In genomic region chr22:48257690-48258065, GRCh38 we compare ENCODE assay signal across 18 cellular contexts.
A peak's percentile ranks its signal among the peaks of the same experiment; 100 is the strongest.
DNase-seq lines count a peak whose midpoint lies in the region; ATAC-seq and TF ChIP-seq lines count a peak whose summit lies in the region.
"Had no signal": no experiment of that assay in that cellular context is flagged by ENCODE, and none has a peak within 500 bp of the region (broad histone marks: within the 10 kb centered on the region; RNA-seq: fewer than 3 reads in every experiment).

No MANE protein-coding gene starts in this region.

- no peaks in the 10 kb centered on the region for H3K9me3 Mint-ChIP-seq in CD8-positive, alpha-beta T cell

- H3K4me1 Mint-ChIP-seq in CD8-positive, alpha-beta T cell (ENCODE audit: low read depth), result peaks cover 2% of the 10 kb centered on the region

- peak overlapping the region; percentile 53 for H3K4me2 ChIP-seq in OCI-LY3 (ENCODE audit: low read length)

- no peaks in the 10 kb centered on the region for H3K9me3 ChIP-seq in OCI-LY3 (ENCODE audit: insufficient read depth, low read length)
- H3K9me3 ChIP-seq in left lung, result no peaks in the 10 kb centered on the region
- H3K9me3 ChIP-seq in sigmoid colon, result no peaks in the 10 kb centered on the region
- H3K9me3 ChIP-seq in CD8-positive, alpha-beta T cell (ENCODE audit: low read length), result no peaks in the 10 kb centered on the region
- H3K9me3 ChIP-seq: Peyer's patch had no signal

- H3K4me3 ChIP-seq in OCI-LY3 (ENCODE audit: low read length), result peak overlapping the region; percentile 23; the same call in 1 of the 2 replicates
- no peak overlapping the region for H3K4me3 ChIP-seq in left lung
- no peak overlapping the region for H3K4me3 ChIP-seq in sigmoid colon
- H3K4me3 ChIP-seq in CD8-positive, alpha-beta T cell (ENCODE audit: low read depth, low read length), result no peak overlapping the region
- H3K4me3 ChIP-seq: Peyer's patch, SK-N-MC had no signal

- H3K27me3 ChIP-seq in OCI-LY3 (ENCODE audit: low read depth, low read length) (peaks cover 15% of the 10 kb centered on the region; the same call in 1 of the 2 replicates), left lung (peaks cover 0 to 29% of the 10 kb centered on the region in 2 donors), sigmoid colon (peaks cover 0 to 8% (median 0%) of the 10 kb centered on the region in 3 donors)
- no peaks in the 10 kb centered on the region for H3K27me3 ChIP-seq in CD8-positive, alpha-beta T cell (ENCODE audit: insufficient read depth, low read length)
- H3K27me3 ChIP-seq: Peyer's patch had no signal

- TF ChIP-seq CTCF in OCI-LY3 (IDR thresholded peaks at IDR 0.05; ENCODE audit: low read depth, low read length) (no peak), left lung (IDR thresholded peaks at IDR 0.05) (no peak), sigmoid colon (IDR thresholded peaks at IDR 0.05) (no peak)
- TF ChIP-seq CTCF in CD8-positive, alpha-beta T cell (IDR thresholded peaks at IDR 0.05), result no peak

- DNase-seq in AG20443 (ENCODE audit: low spot score) (peak; percentile 61), left lung (peak in 1 of 2 donors; percentile 44), posterior vena cava (ENCODE audit: low spot score) (peak; percentile 29), HEK293T (ENCODE audit: extremely low spot score) (no peak), sigmoid colon (no peak)
- no peak for DNase-seq in CD8-positive, alpha-beta T cell
- DNase-seq in stimulated activated CD4-positive, alpha-beta T cell treated with anti-CD3 and anti-CD28 coated beads, Interleukin-4, amount 100 ng/mL, for 1 hour, result no peak
- DNase-seq: ACHN, DMS 273 treated with DMSO at 0.1 percent for 48 hours, GF-D8, NCI-H1048, NCI-H146, NCI-H2081 treated with DMSO at 0.1 percent for 48 hours, NCI-H510A treated with DMSO at 0.1 percent for 48 hours, Peyer's patch, Right ventricle myocardium superior had no signal

- TF ChIP-seq EP300 in sigmoid colon (IDR thresholded peaks at IDR 0.05), result no peak

- H3K27me3 Mint-ChIP-seq in CD8-positive, alpha-beta T cell (ENCODE audit: low read depth), result peaks cover 9% of the 10 kb centered on the region

- POLR2A ChIA-PET in HEK293T (lab: Yijun Ruan, JAX), result no interaction called here
- POLR2A ChIA-PET in CD8-positive, alpha-beta T cell (lab: Charles Lee), result no interaction called here

- no peak overlapping the region for H3K4me3 Mint-ChIP-seq in CD8-positive, alpha-beta T cell

- H3K27ac Mint-ChIP-seq in CD8-positive, alpha-beta T cell, result no peak overlapping the region

- ATAC-seq in left lung, result peak; percentile 38
- ATAC-seq in CD8-positive, alpha-beta T cell, result no peak

- H3K27ac ChIP-seq in OCI-LY3 (ENCODE audit: low read length) (no peak overlapping the region), left lung (no peak overlapping the region), sigmoid colon (no peak overlapping the region)
- no peak overlapping the region for H3K27ac ChIP-seq in CD8-positive, alpha-beta T cell (ENCODE audit: low read depth, low read length)
- H3K27ac ChIP-seq: Peyer's patch, SK-N-MC had no signal

- H3K36me3 ChIP-seq in OCI-LY3 (replicated peaks; ENCODE audit: low read depth, low read length) (no peaks in the 10 kb centered on the region), left lung (no peaks in the 10 kb centered on the region), sigmoid colon (no peaks in the 10 kb centered on the region)
- no peaks in the 10 kb centered on the region for H3K36me3 ChIP-seq in CD8-positive, alpha-beta T cell (ENCODE audit: insufficient read depth, low read length)
- H3K36me3 ChIP-seq: Peyer's patch had no signal

- H3K79me2 ChIP-seq in OCI-LY3 (ENCODE audit: low read length), result no peaks in the 10 kb centered on the region

- H4K20me1 ChIP-seq in OCI-LY3 (ENCODE audit: insufficient read depth, low read length), result no peaks in the 10 kb centered on the region

- H3K36me3 Mint-ChIP-seq in CD8-positive, alpha-beta T cell, result no peaks in the 10 kb centered on the region

- CTCF ChIA-PET in HEK293T (lab: Yijun Ruan, JAX), result no interaction called here
- CTCF ChIA-PET in CD8-positive, alpha-beta T cell (lab: Charles Lee), result no interaction called here

- no peak for TF ChIP-seq POLR2A in sigmoid colon (IDR thresholded peaks at IDR 0.05)

- intact Hi-C loops in left lung (cut with DNase I) (no loop called here), posterior vena cava (cut with DNase I) (no loop called here), sigmoid colon (cut with DNase I) (no loop called here)
- intact Hi-C loops in CD8-positive, alpha-beta T cell (cut with DNase I, micrococcal nuclease), result no loop called here

- H3K9ac ChIP-seq in OCI-LY3 (ENCODE audit: low read length), result no peak overlapping the region

- peaks cover 13% of the 10 kb centered on the region for H3K4me1 ChIP-seq in OCI-LY3 (ENCODE audit: low read length)
- peaks cover 6 to 11% of the 10 kb centered on the region in 2 donors for H3K4me1 ChIP-seq in left lung
- H3K4me1 ChIP-seq in sigmoid colon, result peaks cover 0 to 24% (median 19%) of the 10 kb centered on the region in 4 donors
- no peaks in the 10 kb centered on the region for H3K4me1 ChIP-seq in CD8-positive, alpha-beta T cell (ENCODE audit: insufficient read depth, low read length)
- H3K4me1 ChIP-seq: Peyer's patch had no signal

- 62 to 72% methylated on average over 7 of the region's 7 CpGs for whole genome bisulfite sequencing in sigmoid colon, 2 donors

- H2AFZ ChIP-seq in OCI-LY3 (ENCODE audit: low read depth, low read length), result no peak overlapping the region

TF ChIP-seq in HEK293T, 16 proteins besides CTCF, POLR2A, EP300 and RAD21:
- TF ChIP-seq CTBP1 (IDR thresholded peaks at IDR 0.05; ENCODE audit: borderline replicate concordance) (no peak), FOXM1 (IDR thresholded peaks at IDR 0.05; ENCODE audit: borderline replicate concordance) (no peak), SP1 (IDR thresholded peaks at IDR 0.05) (no peak), BHLHE40 (IDR thresholded peaks at IDR 0.05; ENCODE audit: borderline replicate concordance) (no peak), ZNF384 (IDR thresholded peaks at IDR 0.05) (no peak), FOXA1 (IDR thresholded peaks at IDR 0.05) (no peak), ELF4 (IDR thresholded peaks at IDR 0.05) (no peak), PKNOX1 (IDR thresholded peaks at IDR 0.05) (no peak), TARDBP (IDR thresholded peaks at IDR 0.05) (no peak), FOXK2 (IDR thresholded peaks at IDR 0.05) (no peak), ARNT (IDR thresholded peaks at IDR 0.05) (no peak)

Comparison
In these comparisons a context has a peak if more than half of its experiments do, and no peak if none do; other contexts are left out.
1. DNase-seq: peak in AG20443 (single experiment) and posterior vena cava (single experiment); none in HEK293T (single experiment), sigmoid colon (single experiment), CD8-positive, alpha-beta T cell (0 of 7) and stimulated activated CD4-positive, alpha-beta T cell treated with anti-CD3 and anti-CD28 coated beads, Interleukin-4, amount 100 ng/mL, for 1 hour (single experiment).